ENCODE assay signal across 14 cellular contexts in the genomic region with DNA sequence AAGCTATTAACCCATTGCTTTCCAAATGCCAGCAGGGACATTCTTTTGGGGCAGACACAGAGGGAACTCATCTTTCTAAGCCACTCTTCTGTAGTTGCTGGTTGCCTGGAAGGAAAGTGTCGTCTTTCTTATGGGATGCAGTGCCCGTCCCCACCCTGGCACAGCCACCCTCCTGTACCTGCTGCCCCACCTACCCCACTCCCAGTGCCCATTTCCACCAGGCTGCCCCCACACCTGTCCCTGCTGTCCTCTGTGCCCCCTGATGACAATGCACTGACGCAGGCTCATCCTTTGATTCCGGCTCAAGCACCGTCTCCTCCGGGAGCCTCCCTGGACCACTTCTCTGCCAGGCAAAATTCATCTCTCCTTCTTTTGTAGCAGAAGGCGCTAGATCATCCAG.
"Had no signal": no experiment of that assay in that cellular context is flagged by ENCODE, and none has a peak within 500 bp of the region (broad histone marks: within the 10 kb centered on the region; RNA-seq: fewer than 3 reads in every experiment).

No MANE protein-coding gene starts in this region.

- DNase-seq: KBM-7, NCI-H1048, NCI-H1105, NCI-H1417, NCI-H1436 treated with DMSO at 0.1 percent for 48 hours, NCI-H1694, NCI-H1930, NCI-H2081 treated with DMSO at 0.1 percent for 48 hours, NCI-H2171 treated with DMSO at 0.1 percent for 48 hours, NCI-H69, NCI-H774, Right ventricle myocardium superior, RPMI8226, SIG-M5 had no signal
